9 cellular contexts compared by ENCODE assay signal in genomic region chr14:105582639-105583038, GRCh38. TPM values are rescaled to one million over a fixed set of nuclear protein-coding genes. Genes with fewer than 3 reads are reported as not detected.
DNase-seq lines count a peak whose midpoint lies in the region; ATAC-seq and TF ChIP-seq lines count a peak whose summit lies in the region.
"Had no signal": no experiment of that assay in that cellular context is flagged by ENCODE, and none has a peak within 500 bp of the region (broad histone marks: within the 10 kb centered on the region; RNA-seq: fewer than 3 reads in every experiment).

No MANE protein-coding gene starts in this region.

- CTCF ChIA-PET in activated CD4-positive, alpha-beta T cell treated with anti-CD3 and anti-CD28 coated beads for 36 hours (lab: Charles Lee) = no interaction called here
- CTCF ChIA-PET in CD4-positive, alpha-beta T cell (lab: Charles Lee) = no interaction called here

- intact Hi-C loops in activated CD4-positive, alpha-beta T cell treated with anti-CD3 and anti-CD28 coated beads for 36 hours (cut with DNase I, micrococcal nuclease) = loop anchor here in 1 of 2 experiments (2.0 kb wide), 1 partner anchor 118 kb away; no protein-coding TSS in a partner anchor
- intact Hi-C loops in heart right ventricle (cut with DNase I) = loop anchor here in 3 of 10 donors (2.0 kb wide), 1 partner anchor 118 kb away; no protein-coding TSS in a partner anchor
- intact Hi-C loops in CD4-positive, alpha-beta T cell (cut with DNase I, micrococcal nuclease) = loop anchor here in 1 of 2 experiments (2.0 kb wide), 1 partner anchor 118 kb away; no protein-coding TSS in a partner anchor

- H3K4me1 ChIP-seq in Peyer's patch (no peaks in the 10 kb centered on the region), heart right ventricle (no peaks in the 10 kb centered on the region)

- ATAC-seq in activated CD4-positive, alpha-beta T cell treated with anti-CD3 and anti-CD28 coated beads for 36 hours = no peak
- ATAC-seq in heart right ventricle (peak in 7 of 8 donors; percentile 22 to 82 (median 57)), GM18873 (IDR thresholded peaks at IDR 0.05; ENCODE audit: low FRiP score, unreplicated experiment) (no peak)
- no peak for ATAC-seq in CD4-positive, alpha-beta T cell (ENCODE audit: poor library complexity)

- 80 to 83% methylated on average over 4 of the region's 4 CpGs for WGBS in heart right ventricle, 2 donors

- peak overlapping the region; percentile 0 for H3K27ac Mint-ChIP-seq in activated CD4-positive, alpha-beta T cell treated with anti-CD3 and anti-CD28 coated beads for 36 hours
- H3K27ac Mint-ChIP-seq in CD4-positive, alpha-beta T cell = no peak overlapping the region
- H3K27ac Mint-ChIP-seq: activated CD4-positive, alpha-beta T cell treated with anti-CD3 and anti-CD28 coated beads, Interleukin-2, amount 10 ng/mL, durations not matched to agents 7 days and 5 days had no signal

- TF ChIP-seq CTCF in Peyer's patch (IDR thresholded peaks at IDR 0.05) (no peak), heart right ventricle (IDR thresholded peaks at IDR 0.05) (no peak)
- no peak for TF ChIP-seq CTCF in CD4-positive, alpha-beta T cell (IDR thresholded peaks at IDR 0.05)

- H3K27me3 ChIP-seq in Peyer's patch (no peaks in the 10 kb centered on the region), heart right ventricle (no peaks in the 10 kb centered on the region)
- no peaks in the 10 kb centered on the region for H3K27me3 ChIP-seq in CD4-positive, alpha-beta T cell (ENCODE audit: control insufficient read depth, insufficient read depth, low read length)

- no peaks in the 10 kb centered on the region for H3K9me3 ChIP-seq in Peyer's patch
- no peaks in the 10 kb centered on the region for H3K9me3 ChIP-seq in heart right ventricle
- H3K9me3 ChIP-seq in CD4-positive, alpha-beta T cell (ENCODE audit: control insufficient read depth, low read length) = no peaks in the 10 kb centered on the region

- no peaks in the 10 kb centered on the region for H3K36me3 Mint-ChIP-seq in activated CD4-positive, alpha-beta T cell treated with anti-CD3 and anti-CD28 coated beads for 36 hours (ENCODE audit: low read depth)
- H3K36me3 Mint-ChIP-seq in CD4-positive, alpha-beta T cell (ENCODE audit: low read depth) = no peaks in the 10 kb centered on the region

- no peak for TF ChIP-seq POLR2A in Peyer's patch (IDR thresholded peaks at IDR 0.05)

- POLR2A ChIA-PET in activated CD4-positive, alpha-beta T cell treated with anti-CD3 and anti-CD28 coated beads for 36 hours (lab: Charles Lee) = no interaction called here
- POLR2A ChIA-PET in CD4-positive, alpha-beta T cell (lab: Charles Lee) = no interaction called here

- H3K4me3 ChIP-seq in Peyer's patch = no peak overlapping the region
- H3K4me3 ChIP-seq in heart right ventricle = no peak overlapping the region

- H3K36me3 ChIP-seq in Peyer's patch (no peaks in the 10 kb centered on the region), heart right ventricle (no peaks in the 10 kb centered on the region)

- H3K27ac ChIP-seq in Peyer's patch = peak overlapping the region in 2 of 4 donors; percentile 73 to 82
- H3K27ac ChIP-seq in heart right ventricle = no peak overlapping the region
- no peak overlapping the region for H3K27ac ChIP-seq in CD4-positive, alpha-beta T cell (ENCODE audit: low read depth, low read length)

- no peaks in the 10 kb centered on the region for H3K9me3 Mint-ChIP-seq in activated CD4-positive, alpha-beta T cell treated with anti-CD3 and anti-CD28 coated beads for 36 hours (ENCODE audit: low read depth)
- no peaks in the 10 kb centered on the region for H3K9me3 Mint-ChIP-seq in CD4-positive, alpha-beta T cell
- H3K9me3 Mint-ChIP-seq: activated CD4-positive, alpha-beta T cell treated with anti-CD3 and anti-CD28 coated beads, Interleukin-2, amount 10 ng/mL, durations not matched to agents 7 days and 5 days had no signal

- no peak overlapping the region for H3K4me3 Mint-ChIP-seq in activated CD4-positive, alpha-beta T cell treated with anti-CD3 and anti-CD28 coated beads for 36 hours
- no peak overlapping the region for H3K4me3 Mint-ChIP-seq in CD4-positive, alpha-beta T cell
- H3K4me3 Mint-ChIP-seq: activated CD4-positive, alpha-beta T cell treated with anti-CD3 and anti-CD28 coated beads, Interleukin-2, amount 10 ng/mL, durations not matched to agents 7 days and 5 days had no signal

- DNase-seq in activated CD4-positive, alpha-beta T cell treated with anti-CD3 and anti-CD28 coated beads for 36 hours = no peak
- DNase-seq in activated CD4-positive, alpha-beta T cell treated with anti-CD3 and anti-CD28 coated beads, Interleukin-2, amount 50 U/mL, for 4 hours = no peak
- DNase-seq in Peyer's patch (peak in 2 of 3 donors; percentile 48 to 58), heart right ventricle (no peak), smooth muscle cell of the brain vasculature (ENCODE audit: low read depth, low spot score) (peak; percentile 1), dermis blood vessel endothelial cell (no peak)
- no peak for DNase-seq in CD4-positive, alpha-beta T cell
- DNase-seq: activated CD4-positive, alpha-beta T cell treated with anti-CD3 and anti-CD28 coated beads, Interleukin-2, amount 10 ng/mL, durations not matched to agents 7 days and 5 days had no signal

- no peaks in the 10 kb centered on the region for H3K4me1 Mint-ChIP-seq in activated CD4-positive, alpha-beta T cell treated with anti-CD3 and anti-CD28 coated beads for 36 hours
- H3K4me1 Mint-ChIP-seq in CD4-positive, alpha-beta T cell (ENCODE audit: low read depth) = no peaks in the 10 kb centered on the region
- H3K4me1 Mint-ChIP-seq: activated CD4-positive, alpha-beta T cell treated with anti-CD3 and anti-CD28 coated beads, Interleukin-2, amount 10 ng/mL, durations not matched to agents 7 days and 5 days had no signal

- no peaks in the 10 kb centered on the region for H3K27me3 Mint-ChIP-seq in activated CD4-positive, alpha-beta T cell treated with anti-CD3 and anti-CD28 coated beads for 36 hours
- no peaks in the 10 kb centered on the region for H3K27me3 Mint-ChIP-seq in CD4-positive, alpha-beta T cell
- H3K27me3 Mint-ChIP-seq: activated CD4-positive, alpha-beta T cell treated with anti-CD3 and anti-CD28 coated beads, Interleukin-2, amount 10 ng/mL, durations not matched to agents 7 days and 5 days had no signal

RNA-seq across cellular contexts. Expression of gene TMEM121, which starts 56.3 kb away (rescaled TPM):
- total RNA-seq in activated CD4-positive, alpha-beta T cell treated with anti-CD3 and anti-CD28 coated beads for 36 hours = 1 to 10 TPM; 7.2 to 9.2 TPM
- total RNA-seq in Peyer's patch (1 to 10 TPM in 2 of 4 donors, under 1 TPM in 1, not detected in 1; 0.94 to 2.5 (median 1.1) TPM), heart right ventricle (1 to 10 TPM in 8 of 10 donors, under 1 TPM in 2; 0.93 to 2.3 (median 1.7) TPM), dermis blood vessel endothelial cell (4.6 and 11.7 TPM in 2 replicates)
- polyA plus RNA-seq in heart right ventricle = 1 to 10 TPM; 1.3 to 2.6 TPM
- 1 to 10 TPM; 1.6 to 1.7 TPM for total RNA-seq in CD4-positive, alpha-beta T cell

Comparison
In these comparisons a context has a peak if more than half of its experiments do, and no peak if none do; other contexts are left out.
1. ATAC-seq: peak in heart right ventricle (7 of 8); none in activated CD4-positive, alpha-beta T cell treated with anti-CD3 and anti-CD28 coated beads for 36 hours (single experiment), GM18873 (single experiment) and CD4-positive, alpha-beta T cell (single experiment).
2. DNase-seq: peak in Peyer's patch (2 of 3) and smooth muscle cell of the brain vasculature (single experiment); none in activated CD4-positive, alpha-beta T cell treated with anti-CD3 and anti-CD28 coated beads for 36 hours (single experiment), activated CD4-positive, alpha-beta T cell treated with anti-CD3 and anti-CD28 coated beads, Interleukin-2, amount 50 U/mL, for 4 hours (0 of 2), heart right ventricle (0 of 2), CD4-positive, alpha-beta T cell (0 of 10) and dermis blood vessel endothelial cell (single experiment).